ENCODE assay signal across 9 cellular contexts in the genomic region with DNA sequence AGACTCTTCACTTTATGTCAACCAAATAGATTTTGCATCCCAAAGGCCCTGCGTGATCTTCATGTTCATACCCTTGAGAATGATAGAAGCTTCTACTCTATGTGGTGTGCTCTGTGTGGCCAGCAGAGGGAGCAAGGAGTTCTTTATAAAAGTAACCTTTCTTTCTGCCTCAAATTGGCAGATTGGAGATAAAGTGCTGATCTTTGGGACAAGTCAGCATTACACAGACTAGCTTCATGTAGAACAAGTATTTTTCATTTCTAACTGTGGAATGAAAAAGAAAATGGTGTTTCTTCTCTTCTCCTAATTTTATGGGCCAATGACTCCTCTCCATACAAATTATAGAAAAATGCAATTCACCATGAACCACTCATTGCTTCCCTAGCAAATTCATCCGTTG.
DNase-seq lines count a peak whose midpoint lies in the region; ATAC-seq, FAIRE-seq and TF ChIP-seq lines count a peak whose summit lies in the region.
"Had no signal": no experiment of that assay in that cellular context is flagged by ENCODE, and none has a peak within 500 bp of the region (broad histone marks: within the 10 kb centered on the region; RNA-seq: fewer than 3 reads in every experiment).

No MANE protein-coding gene starts in this region.

- H3K9me3 ChIP-seq in NT2/D1 (ENCODE audit: insufficient read depth, low read length), result no peaks in the 10 kb centered on the region
- H3K9me3 ChIP-seq in suprapubic skin, result no peaks in the 10 kb centered on the region

- no peak overlapping the region for H3K27ac ChIP-seq in suprapubic skin
- H3K27ac ChIP-seq: epithelial cell of prostate had no signal

- H3K4me1 ChIP-seq in NT2/D1 (ENCODE audit: insufficient read depth, insufficient read length) (no peaks in the 10 kb centered on the region), suprapubic skin (no peaks in the 10 kb centered on the region)

- peak; percentile 55 for TF ChIP-seq CTCF in AG09309 (IDR thresholded peaks at IDR 0.05; ENCODE audit: control insufficient read depth, insufficient read depth, low read depth, low read length, missing control alignments)
- TF ChIP-seq CTCF in bronchial epithelial cell (IDR thresholded peaks at IDR 0.05; ENCODE audit: insufficient read depth, low read length, severe bottlenecking), result peak; percentile 78
- TF ChIP-seq CTCF in suprapubic skin (IDR thresholded peaks at IDR 0.05), result peak; percentile 6 to 61

- FAIRE-seq in GM12892 (lab: Jason Lieb, UNC), result peak; percentile 65
- no peak for FAIRE-seq in bronchial epithelial cell (lab: Jason Lieb, UNC)

- H3K36me3 ChIP-seq in NT2/D1 (ENCODE audit: insufficient read depth, insufficient read length, low read length) (no peaks in the 10 kb centered on the region), bronchial epithelial cell (ENCODE audit: control insufficient read depth, insufficient read depth, low read length) (no peaks in the 10 kb centered on the region), suprapubic skin (no peaks in the 10 kb centered on the region)

- no peak for TF ChIP-seq EP300 in suprapubic skin (IDR thresholded peaks at IDR 0.05)

- WGBS in suprapubic skin, result 42% methylated on average over 2 of the region's 2 CpGs

- DNase-seq in AG09309 (ENCODE audit: low read depth), result no peak
- DNase-seq in GM12892 (ENCODE audit: insufficient read length), result peak; percentile 8
- DNase-seq in NT2/D1 (ENCODE audit: low read depth, low spot score), result peak; percentile 28
- DNase-seq in bronchial epithelial cell (ENCODE audit: low read depth), result peak; percentile 45
- peak; percentile 52 for DNase-seq in kidney tubule cell (ENCODE audit: low spot score)
- DNase-seq in suprapubic skin (ENCODE audit: low spot score in 2 of 2), result no peak
- no peak for DNase-seq in cortex of kidney (lab: John Stamatoyannopoulos, UW)

- peak; percentile 40 for ATAC-seq in HG03039 (IDR thresholded peaks at IDR 0.05; ENCODE audit: unreplicated experiment)

- no peak overlapping the region for H3K4me3 ChIP-seq in AG09309 (ENCODE audit: control insufficient read depth, low read depth, low read length)
- H3K4me3 ChIP-seq in NT2/D1 (ENCODE audit: insufficient read length, low read depth), result no peak overlapping the region
- H3K4me3 ChIP-seq in bronchial epithelial cell (ENCODE audit: low read depth, low read length), result no peak overlapping the region
- no peak overlapping the region for H3K4me3 ChIP-seq in suprapubic skin

- H3K27me3 ChIP-seq in NT2/D1 (ENCODE audit: insufficient read depth, insufficient read length), result no peaks in the 10 kb centered on the region
- no peaks in the 10 kb centered on the region for H3K27me3 ChIP-seq in bronchial epithelial cell (ENCODE audit: control insufficient read depth, insufficient read depth, low read length)
- H3K27me3 ChIP-seq in suprapubic skin, result no peaks in the 10 kb centered on the region

- no peak overlapping the region for H3K9ac ChIP-seq in NT2/D1 (ENCODE audit: insufficient read length, low read depth)

- TF ChIP-seq POLR2A in GM12892 (IDR thresholded peaks at IDR 0.05; ENCODE audit: low read depth, low read length) (no peak), suprapubic skin (IDR thresholded peaks at IDR 0.05) (no peak)

Comparison
In these comparisons a context has a peak if more than half of its experiments do, and no peak if none do; other contexts are left out.
1. DNase-seq: peak in GM12892 (single experiment), NT2/D1 (single experiment), bronchial epithelial cell (single experiment) and kidney tubule cell (single experiment); none in AG09309 (single experiment), suprapubic skin (0 of 2) and cortex of kidney (single experiment).
2. Peak in every context shown above with its lines, with median percentiles within 50 percentile points of each other: CTCF ChIP-seq.